In genomic region chr19:18000981-18001836, GRCh38 we compare ENCODE assay signal across 8 cellular contexts. TPM values are rescaled to one million over a fixed set of nuclear protein-coding genes. Genes with fewer than 3 reads are reported as not detected.
DNase-seq lines count a peak whose midpoint lies in the region; ATAC-seq and TF ChIP-seq lines count a peak whose summit lies in the region.

No MANE protein-coding gene starts in this region.

- peaks cover 0 to 4% (median 0%) of the 10 kb centered on the region in 11 experiments; a peak in 4 of 22 replicates for H3K9me3 ChIP-seq in BLaER1 treated with 17β-estradiol and CSF1 and Interleukin-3, amounts not matched to agents 10 nM and 100 nM (replicated peaks in 1 of 11)
- H3K9me3 ChIP-seq in HUES48 (ENCODE audit: control insufficient read depth, insufficient read depth, low read length) (no peaks in the 10 kb centered on the region), neural cell (ENCODE audit: low read length) (no peaks in the 10 kb centered on the region)

- H3K9me2 ChIP-seq in neural cell (ENCODE audit: insufficient read depth, low read length), result no peaks in the 10 kb centered on the region

- H2AFZ ChIP-seq in neural cell (ENCODE audit: low read depth, low read length), result no peak overlapping the region

- peak overlapping the region; percentile 91 to 96 (median 95) for H3K27ac ChIP-seq in BLaER1 treated with 17β-estradiol and CSF1 and Interleukin-3, amounts not matched to agents 10 nM and 100 nM
- no peak overlapping the region for H3K27ac ChIP-seq in HUES48 (ENCODE audit: low read depth, low read length)
- peak overlapping the region; percentile 86 for H3K27ac ChIP-seq in RWPE1
- no peak overlapping the region for H3K27ac ChIP-seq in neural cell (ENCODE audit: low read length)

- DNase-seq in RWPE1 (ENCODE audit: low spot score), result peak; percentile 83
- DNase-seq in activated effector memory CD4-positive, alpha-beta T cell treated with Interleukin-2 at 50 U/mL for 16 hours, result peak; percentile 90
- peak; percentile 44 for DNase-seq in fibroblast of the conjunctiva (ENCODE audit: low read depth)
- peak; percentile 90 for DNase-seq in stromal cell of bone marrow (ENCODE audit: low read depth)

- POLR2A ChIA-PET in RWPE1 (lab: Yijun Ruan, JAX; ENCODE audit: low non-redundant PET), result interaction anchor here (0.6 kb wide), 2 partner anchors 23 to 24 kb away, joined by 3 to 4 read pairs; no protein-coding TSS in a partner anchor

- peaks cover 16 to 32% (median 19%) of the 10 kb centered on the region in 11 experiments; a peak in 20 of 22 replicates for H4K20me1 ChIP-seq in BLaER1 treated with 17β-estradiol and CSF1 and Interleukin-3, amounts not matched to agents 10 nM and 100 nM
- no peaks in the 10 kb centered on the region for H4K20me1 ChIP-seq in neural cell (ENCODE audit: insufficient read depth)

- peak overlapping the region; percentile 68 to 98 (median 93) for H3K4me2 ChIP-seq in BLaER1 treated with 17β-estradiol and CSF1 and Interleukin-3, amounts not matched to agents 10 nM and 100 nM
- H3K4me2 ChIP-seq in neural cell (ENCODE audit: low read length), result no peak overlapping the region

- TF ChIP-seq EP300 in neural cell (conservative IDR thresholded peaks at IDR 0.05; ENCODE audit: poor library complexity, severe bottlenecking), result no peak

- CTCF ChIA-PET in RWPE1 (lab: Yijun Ruan, JAX), result no interaction called here

- H3K36me3 ChIP-seq in BLaER1 treated with 17β-estradiol and CSF1 and Interleukin-3, amounts not matched to agents 10 nM and 100 nM, result peaks cover 6 to 26% (median 18%) of the 10 kb centered on the region in 11 experiments; a peak in 20 of 22 replicates
- H3K36me3 ChIP-seq in HUES48 (ENCODE audit: control insufficient read depth, insufficient read depth, low read length), result no peaks in the 10 kb centered on the region
- H3K36me3 ChIP-seq in neural cell (ENCODE audit: insufficient read depth, low read length), result no peaks in the 10 kb centered on the region

- H3K9ac ChIP-seq in BLaER1 treated with 17β-estradiol and CSF1 and Interleukin-3, amounts not matched to agents 10 nM and 100 nM, result peak overlapping the region; percentile 86 to 95 (median 92)
- H3K9ac ChIP-seq in HUES48 (ENCODE audit: low read depth, low read length) (peak overlapping the region; percentile 70; the same call in 1 of the 2 replicates), neural cell (ENCODE audit: low read length) (peak overlapping the region; percentile 20)

- no peaks in the 10 kb centered on the region for H3K27me3 ChIP-seq in BLaER1 treated with 17β-estradiol and CSF1 and Interleukin-3, amounts not matched to agents 10 nM and 100 nM
- H3K27me3 ChIP-seq in HUES48 (ENCODE audit: control insufficient read depth, insufficient read depth, low read length) (peaks cover 21% of the 10 kb centered on the region), neural cell (ENCODE audit: insufficient read depth, low read depth, low read length) (peaks cover 28% of the 10 kb centered on the region)

- TF ChIP-seq CTCF in RWPE1 (conservative IDR thresholded peaks at IDR 0.05; ENCODE audit: low read depth), result no peak
- no peak for TF ChIP-seq CTCF in neural cell (IDR thresholded peaks at IDR 0.05; ENCODE audit: poor library complexity, severe bottlenecking)

- H3K79me2 ChIP-seq in neural cell (replicated peaks; ENCODE audit: insufficient read depth, low read length), result no peaks in the 10 kb centered on the region

- peak; percentile 75 for ATAC-seq in GM19324 (IDR thresholded peaks at IDR 0.05; ENCODE audit: low FRiP score, unreplicated experiment)

- H3K4me1 ChIP-seq in BLaER1 treated with 17β-estradiol and CSF1 and Interleukin-3, amounts not matched to agents 10 nM and 100 nM, result peaks cover 26 to 53% (median 36%) of the 10 kb centered on the region in 10 experiments
- H3K4me1 ChIP-seq in HUES48 (ENCODE audit: control insufficient read depth, insufficient read depth, low read length), result peaks cover 3% of the 10 kb centered on the region; the same call in 1 of the 2 replicates

- H3F3A ChIP-seq in neural cell (ENCODE audit: insufficient read depth, low read length, poor library complexity, severe bottlenecking), result no peaks in the 10 kb centered on the region

- H3K4me3 ChIP-seq in BLaER1 treated with 17β-estradiol and CSF1 and Interleukin-3, amounts not matched to agents 10 nM and 100 nM, result peak overlapping the region; percentile 78 to 97 (median 92)
- H3K4me3 ChIP-seq in HUES48 (ENCODE audit: low read depth, low read length) (peak overlapping the region; percentile 65), neural cell (ENCODE audit: low read length) (peak overlapping the region; percentile 59)

- no peak for TF ChIP-seq RAD21 in neural cell (conservative IDR thresholded peaks at IDR 0.05)

TF ChIP-seq in neural cell, 6 proteins besides CTCF, POLR2A, EP300 and RAD21:
- no peak for TF ChIP-seq SMC3 (conservative IDR thresholded peaks at IDR 0.05; ENCODE audit: poor library complexity)
- TF ChIP-seq TAF1 (IDR thresholded peaks at IDR 0.05; ENCODE audit: low read depth), result no peak
- TF ChIP-seq POLR2AphosphoS5 (IDR thresholded peaks at IDR 0.05), result no peak
- TF ChIP-seq MXI1 (conservative IDR thresholded peaks at IDR 0.05; ENCODE audit: poor library complexity, severe bottlenecking), result peak; percentile 77
- TF ChIP-seq, protein P1, sequence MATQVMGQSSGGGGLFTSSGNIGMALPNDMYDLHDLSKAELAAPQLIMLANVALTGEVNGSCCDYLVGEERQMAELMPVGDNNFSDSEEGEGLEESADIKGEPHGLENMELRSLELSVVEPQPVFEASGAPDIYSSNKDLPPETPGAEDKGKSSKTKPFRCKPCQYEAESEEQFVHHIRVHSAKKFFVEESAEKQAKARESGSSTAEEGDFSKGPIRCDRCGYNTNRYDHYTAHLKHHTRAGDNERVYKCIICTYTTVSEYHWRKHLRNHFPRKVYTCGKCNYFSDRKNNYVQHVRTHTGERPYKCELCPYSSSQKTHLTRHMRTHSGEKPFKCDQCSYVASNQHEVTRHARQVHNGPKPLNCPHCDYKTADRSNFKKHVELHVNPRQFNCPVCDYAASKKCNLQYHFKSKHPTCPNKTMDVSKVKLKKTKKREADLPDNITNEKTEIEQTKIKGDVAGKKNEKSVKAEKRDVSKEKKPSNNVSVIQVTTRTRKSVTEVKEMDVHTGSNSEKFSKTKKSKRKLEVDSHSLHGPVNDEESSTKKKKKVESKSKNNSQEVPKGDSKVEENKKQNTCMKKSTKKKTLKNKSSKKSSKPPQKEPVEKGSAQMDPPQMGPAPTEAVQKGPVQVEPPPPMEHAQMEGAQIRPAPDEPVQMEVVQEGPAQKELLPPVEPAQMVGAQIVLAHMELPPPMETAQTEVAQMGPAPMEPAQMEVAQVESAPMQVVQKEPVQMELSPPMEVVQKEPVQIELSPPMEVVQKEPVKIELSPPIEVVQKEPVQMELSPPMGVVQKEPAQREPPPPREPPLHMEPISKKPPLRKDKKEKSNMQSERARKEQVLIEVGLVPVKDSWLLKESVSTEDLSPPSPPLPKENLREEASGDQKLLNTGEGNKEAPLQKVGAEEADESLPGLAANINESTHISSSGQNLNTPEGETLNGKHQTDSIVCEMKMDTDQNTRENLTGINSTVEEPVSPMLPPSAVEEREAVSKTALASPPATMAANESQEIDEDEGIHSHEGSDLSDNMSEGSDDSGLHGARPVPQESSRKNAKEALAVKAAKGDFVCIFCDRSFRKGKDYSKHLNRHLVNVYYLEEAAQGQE (IDR thresholded peaks at IDR 0.05; ENCODE audit: borderline replicate concordance), result no peak
- no peak for TF ChIP-seq EZH2 (IDR thresholded peaks at IDR 0.05; ENCODE audit: borderline replicate concordance, insufficient read depth, low read length, poor library complexity, severe bottlenecking)

RNA-seq across cellular contexts. Expression of gene ARRDC2, which starts 6.8 kb away (rescaled TPM):
- polyA plus RNA-seq in neural cell, result 0.10 and 3.6 TPM in 2 replicates
- 0.35 and 0.49 TPM in 2 replicates for polyA minus RNA-seq in neural cell

RNA-seq across cellular contexts. Expression of gene KCNN1, which starts 34.3 kb away (rescaled TPM):
- polyA plus RNA-seq in neural cell, result 9.9 and 13.8 TPM in 2 replicates
- polyA minus RNA-seq in neural cell, result 17.2 and 18.0 TPM in 2 replicates

Comparison
In these comparisons a context has a peak if more than half of its experiments do, and no peak if none do; other contexts are left out.
1. H3K27ac ChIP-seq: peak in BLaER1 treated with 17β-estradiol and CSF1 and Interleukin-3, amounts not matched to agents 10 nM and 100 nM (11 of 11) and RWPE1 (single experiment); none in HUES48 (single experiment) and neural cell (single experiment).
2. H3K9ac ChIP-seq: peak in every context shown above with its lines; median percentile 92 in BLaER1 treated with 17β-estradiol and CSF1 and Interleukin-3, amounts not matched to agents 10 nM and 100 nM; 70 in HUES48; 20 in neural cell.
3. Peak in every context shown above with its lines, with median percentiles within 50 percentile points of each other: H3K4me3 ChIP-seq and DNase-seq.